Comparison of ENCODE assay signal across 8 cellular contexts in genomic region chr17:28334666-28335200, GRCh38. TPM values are rescaled to one million over a fixed set of nuclear protein-coding genes. Genes with fewer than 3 reads are reported as not detected.
DNase-seq lines count a peak whose midpoint lies in the region; ATAC-seq, FAIRE-seq and TF ChIP-seq lines count a peak whose summit lies in the region.

No MANE protein-coding gene starts in this region.

- H3K4me3 ChIP-seq in esophagus squamous epithelium (peak overlapping the region; percentile 77 to 96 (median 90)), psoas muscle (peak overlapping the region; percentile 86)

- CTCF ChIA-PET in RWPE1 (lab: Yijun Ruan, JAX) = interaction anchor here (0.6 kb wide), 1 partner anchor 681 kb away, joined by 4 read pairs; no protein-coding TSS in a partner anchor

- POLR2A ChIA-PET in RWPE1 (lab: Yijun Ruan, JAX; ENCODE audit: low non-redundant PET) = interaction anchor here (1.9 to 2.3 kb wide), 3 partner anchors 12 to 23 kb away, joined by 8 to 16 read pairs (median 9); partner anchors contain the start of genes POLDIP2 and TMEM97

- intact Hi-C loops in esophagus squamous epithelium (cut with DNase I) (no loop called here), psoas muscle (cut with DNase I) (loop anchor here (2.0 to 5.0 kb wide), 2 partner anchors 16 to 618 kb away; partner anchors contain the start of genes PHF12 (in 1 of the 2) and TMEM97 (in 1 of the 2))

- peaks cover 0 to 29% (median 7%) of the 10 kb centered on the region in 3 donors for H3K36me3 ChIP-seq in esophagus squamous epithelium
- peaks cover 0 to 35% of the 10 kb centered on the region in 2 donors for H3K36me3 ChIP-seq in psoas muscle (ENCODE audit: insufficient read depth in 1 of 2, low read depth in 1 of 2)

- no peak for DNase-seq in GM10266 (ENCODE audit: extremely low spot score)
- DNase-seq in RWPE1 (ENCODE audit: low spot score) = no peak
- DNase-seq in esophagus squamous epithelium (lab: John Stamatoyannopoulos, UW) = no peak
- no peak for DNase-seq in psoas muscle
- no peak for DNase-seq in NCI-H1105 (lab: John Stamatoyannopoulos, UW)
- DNase-seq in HTR-8/SVneo (ENCODE audit: insufficient read length, low spot score) = no peak

- ATAC-seq in psoas muscle (no peak), GM19351 (IDR thresholded peaks at IDR 0.05; ENCODE audit: unreplicated experiment) (no peak), HG03097 (IDR thresholded peaks at IDR 0.05; ENCODE audit: low FRiP score, unreplicated experiment) (no peak)

- whole genome bisulfite sequencing in esophagus squamous epithelium, 2 donors = 10 to 15% methylated on average over 12 to 16 of the region's 18 CpGs
- 5 to 7% (median 6%) methylated on average over 18 of the region's 18 CpGs for WGBS in psoas muscle, 3 donors

- no peaks in the 10 kb centered on the region for H3K9me3 ChIP-seq in esophagus squamous epithelium
- H3K9me3 ChIP-seq in psoas muscle = no peaks in the 10 kb centered on the region

- H3K4me1 ChIP-seq in esophagus squamous epithelium (peaks cover 27 to 58% (median 42%) of the 10 kb centered on the region in 3 donors), psoas muscle (peaks cover 29% of the 10 kb centered on the region)

- H3K27ac ChIP-seq in RWPE1 = peak overlapping the region; percentile 96
- peak overlapping the region; percentile 97 to 99 (median 98) for H3K27ac ChIP-seq in esophagus squamous epithelium
- peak overlapping the region; percentile 94 for H3K27ac ChIP-seq in psoas muscle

- TF ChIP-seq POLR2A in esophagus squamous epithelium (IDR thresholded peaks at IDR 0.05) = no peak

- TF ChIP-seq CTCF in GM10266 (IDR thresholded peaks at IDR 0.05; ENCODE audit: control insufficient read depth, insufficient read depth, low read depth, missing control alignments) (peak; percentile 17), RWPE1 (conservative IDR thresholded peaks at IDR 0.05; ENCODE audit: low read depth) (no peak), esophagus squamous epithelium (IDR thresholded peaks at IDR 0.05) (no peak), psoas muscle (IDR thresholded peaks at IDR 0.05) (no peak)

- H3K27me3 ChIP-seq in esophagus squamous epithelium (no peaks in the 10 kb centered on the region), psoas muscle (ENCODE audit: insufficient read depth in 3 of 3, low read length in 2 of 3) (no peaks in the 10 kb centered on the region)

- FAIRE-seq in HTR-8/SVneo (lab: Jason Lieb, UNC) = no peak

RNA-seq across cellular contexts. Expression of gene IFT20, which starts 0.5 kb away (rescaled TPM):
- total RNA-seq in esophagus squamous epithelium (10 to 100 TPM in 3 of 4 donors, 1 to 10 TPM in 1; 8.5 to 31.5 (median 17.1) TPM), psoas muscle (1 to 10 TPM; 4.4 to 8.7 (median 5.4) TPM)
- 10 to 100 TPM in 1 of 3 donors, 1 to 10 TPM in 2; 6.3 to 32.1 (median 8.7) TPM for polyA plus RNA-seq in psoas muscle

RNA-seq across cellular contexts. Expression of gene TNFAIP1, which starts 0.8 kb away (rescaled TPM):
- 10 to 100 TPM; 24.6 to 38.5 (median 30.4) TPM for total RNA-seq in esophagus squamous epithelium
- 10 to 100 TPM; 23.3 to 32.6 (median 30.2) TPM for total RNA-seq in psoas muscle
- 10 to 100 TPM; 13.0 to 21.3 (median 14.7) TPM for polyA plus RNA-seq in psoas muscle

RNA-seq across cellular contexts. Expression of gene TMEM97, which starts 15.7 kb away (rescaled TPM):
- total RNA-seq in esophagus squamous epithelium (10 to 100 TPM in 3 of 4 donors, 1 to 10 TPM in 1; 6.8 to 16.4 (median 13.0) TPM), psoas muscle (10 to 100 TPM in 2 of 4 donors, 1 to 10 TPM in 2; 3.9 to 13.5 (median 9.0) TPM)
- 1 to 10 TPM; 4.0 to 9.0 (median 6.2) TPM for polyA plus RNA-seq in psoas muscle

RNA-seq across cellular contexts. Expression of gene POLDIP2, which starts 22.6 kb away (rescaled TPM):
- 100 to 1,000 TPM in 1 of 4 donors, 10 to 100 TPM in 3; 66.8 to 102 (median 90.9) TPM for total RNA-seq in esophagus squamous epithelium
- total RNA-seq in psoas muscle = 100 to 1,000 TPM; 182 to 206 (median 190) TPM
- 100 to 1,000 TPM; 172 to 299 (median 204) TPM for polyA plus RNA-seq in psoas muscle

RNA-seq across cellular contexts. Expression of gene SEBOX, which starts 30.3 kb away (rescaled TPM):
- total RNA-seq in esophagus squamous epithelium = not detected
- not detected for total RNA-seq in psoas muscle
- polyA plus RNA-seq in psoas muscle = not detected
